In the genomic region with DNA sequence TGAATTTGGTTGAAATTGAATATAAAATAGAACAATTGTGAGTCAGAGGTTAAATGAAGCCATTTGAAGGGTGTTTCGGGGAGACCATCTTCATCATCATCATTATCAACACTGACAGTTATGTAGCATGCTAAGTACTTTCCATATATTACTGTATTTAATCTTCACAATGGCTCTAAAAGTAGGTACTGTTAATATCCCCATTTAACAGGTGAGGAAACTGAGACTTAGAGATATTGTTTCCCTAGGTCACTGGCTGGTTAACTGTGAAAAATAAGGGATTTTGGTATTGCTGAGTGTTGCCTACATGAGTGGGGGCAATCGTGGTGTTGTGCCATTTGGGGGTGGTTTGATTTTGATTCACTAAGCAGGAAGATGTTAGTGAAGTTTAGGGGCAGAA, we compare ENCODE assay signal across 34 cellular contexts.
"Had no signal": no experiment of that assay in that cellular context is flagged by ENCODE, and none has a peak within 500 bp of the region (broad histone marks: within the 10 kb centered on the region; RNA-seq: fewer than 3 reads in every experiment).

No MANE protein-coding gene starts in this region.

- H3K9me3 ChIP-seq: adrenal gland, ascending aorta, body of pancreas, breast epithelium had no signal

- DNase-seq: activated effector memory CD4-positive, alpha-beta T cell treated with anti-CD3 and anti-CD28 coated beads, Interleukin-2, amount 50 U/mL, for 16 hours; activated effector memory CD4-positive, alpha-beta T cell treated with Interleukin-2 at 50 U/mL for 16 hours; activated gamma-delta T cell; activated gamma-delta T cell treated with Interleukin-2 at 50 U/mL for 16 hours; activated naive CD4-positive, alpha-beta T cell; activated naive CD4-positive, alpha-beta T cell treated with anti-CD3 and anti-CD28 coated beads for 36 hours; activated naive CD4-positive, alpha-beta T cell treated with anti-CD3 and anti-CD28 coated beads, Interleukin-2, amount 10 ng/mL, durations not matched to agents 7 days and 5 days; activated naive CD4-positive, alpha-beta T cell treated with anti-CD3 and anti-CD28 coated beads, Interleukin-2, amount 50 U/mL, for 16 hours; activated naive CD4-positive, alpha-beta T cell treated with Interleukin-2 at 50 U/mL for 16 hours; activated naive CD8-positive, alpha-beta T cell treated with anti-CD3 and anti-CD28 coated beads for 36 hours; activated naive CD8-positive, alpha-beta T cell treated with anti-CD3 and anti-CD28 coated beads, Interleukin-2, amount 10 ng/mL, durations not matched to agents 7 days and 5 days; activated naive CD8-positive, alpha-beta T cell treated with anti-CD3 and anti-CD28 coated beads, Interleukin-2, amount 50 U/mL, for 24 hours; activated T-cell treated with anti-CD3 and anti-CD28 coated beads, Interleukin-2, amount 50 U/mL, for 1 hour; activated T-cell treated with anti-CD3 and anti-CD28 coated beads, Interleukin-2, amount 50 U/mL, for 24 hours; activated T-cell treated with anti-CD3 and anti-CD28 coated beads, Interleukin-2, amount 50 U/mL, for 4 hours; activated T-cell treated with anti-CD3 and anti-CD28 coated beads, Interleukin-2, amount 50 U/mL, for 48 hours; activated T-cell treated with anti-CD3 and anti-CD28 coated beads, Interleukin-2, amount 50 U/mL, for 72 hours; adrenal gland; amniotic stem cell; amygdala; anterior cingulate cortex; aorta; body of pancreas; brain microvascular endothelial cell; caudate nucleus; central memory CD4-positive, alpha-beta T cell; cerebellar nuclear complex had no signal

- H3K27ac ChIP-seq: adrenal gland, ascending aorta, body of pancreas, brain microvascular endothelial cell, breast epithelium, cardiac muscle cell had no signal

- H3K4me3 ChIP-seq: adrenal gland, ascending aorta, body of pancreas, breast epithelium, cardiac muscle cell had no signal

- ATAC-seq: activated naive CD4-positive, alpha-beta T cell treated with anti-CD3 and anti-CD28 coated beads, Interleukin-2, amount 50 U/mL, for 72 hours; activated naive CD8-positive, alpha-beta T cell treated with anti-CD3 and anti-CD28 coated beads, Interleukin-2, amount 50 U/mL, for 24 hours; activated T-cell treated with anti-CD3 and anti-CD28 coated beads, Interleukin-2, amount 50 U/mL, for 4 hours; activated T-cell treated with anti-CD3 and anti-CD28 coated beads, Interleukin-2, amount 50 U/mL, for 72 hours; activated T-helper 17 cell treated with anti-CD3 and anti-CD28 coated beads, Interleukin-2, amount 50 U/mL, for 72 hours; body of pancreas had no signal

- H3K27me3 ChIP-seq: adrenal gland, ascending aorta, body of pancreas, brain microvascular endothelial cell, breast epithelium, cardiac muscle cell had no signal

- FAIRE-seq: astrocyte, bronchial epithelial cell had no signal

- H3K4me1 ChIP-seq: adrenal gland, ascending aorta, body of pancreas, breast epithelium had no signal

- H3K36me3 ChIP-seq: adrenal gland, ascending aorta, brain microvascular endothelial cell, breast epithelium, cardiac muscle cell had no signal
